In the genomic region with DNA sequence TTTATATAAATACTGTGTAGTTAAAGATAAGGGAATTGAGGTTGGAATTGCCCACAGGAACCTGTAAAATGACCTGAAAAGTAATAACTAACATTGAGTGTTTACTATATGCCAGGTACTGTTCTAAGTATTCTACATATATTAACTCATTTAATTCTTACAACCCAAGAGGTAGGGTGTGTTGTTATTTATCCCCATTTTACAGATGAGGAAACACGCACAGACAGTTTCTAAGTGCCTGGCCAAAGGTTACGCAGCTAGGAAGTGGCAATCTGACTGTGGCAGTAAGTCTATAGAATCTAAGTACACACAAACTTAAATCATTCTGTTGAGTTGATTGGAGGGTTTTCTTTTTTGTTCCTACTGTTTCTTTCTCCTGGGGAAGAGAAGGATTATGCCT, we compare ENCODE assay signal across 1 cellular context.
A peak's percentile ranks its signal among the peaks of the same experiment; 100 is the strongest.
TF ChIP-seq lines count a peak whose summit lies in the region.

No MANE protein-coding gene starts in this region.

TF ChIP-seq in HepG2, 621 proteins besides CTCF, POLR2A, EP300 and RAD21:
- peak; percentile 49; the same call in 1 of the 2 replicates for TF ChIP-seq RCOR2 (CRISPR knock-in tag; IDR thresholded peaks at IDR 0.05)
- TF ChIP-seq ZMYM3 (CRISPR knock-in tag; IDR thresholded peaks at IDR 0.05): peak; percentile 66; the same call in 1 of the 2 replicates
- TF ChIP-seq ZNF629 (CRISPR knock-in tag; conservative IDR thresholded peaks at IDR 0.05): peak; percentile 95
- TF ChIP-seq RNF219 (CRISPR knock-in tag; IDR thresholded peaks at IDR 0.05): no peak
- TF ChIP-seq KLF6 (CRISPR knock-in tag; IDR thresholded peaks at IDR 0.05): no peak
- TF ChIP-seq FOXO1 (CRISPR knock-in tag; IDR thresholded peaks at IDR 0.05): no peak
- peak; percentile 48 for TF ChIP-seq HNF4A (CRISPR knock-in tag; IDR thresholded peaks at IDR 0.05)
- 0 out of 2 replicates have a peak, but pooled peaks have one; percentile 61 for TF ChIP-seq KDM1A (CRISPR knock-in tag; IDR thresholded peaks at IDR 0.05)
- peak; percentile 28; the same call in 1 of the 2 replicates for TF ChIP-seq ZMYM2 (CRISPR knock-in tag; IDR thresholded peaks at IDR 0.05)
- TF ChIP-seq, protein P1, sequence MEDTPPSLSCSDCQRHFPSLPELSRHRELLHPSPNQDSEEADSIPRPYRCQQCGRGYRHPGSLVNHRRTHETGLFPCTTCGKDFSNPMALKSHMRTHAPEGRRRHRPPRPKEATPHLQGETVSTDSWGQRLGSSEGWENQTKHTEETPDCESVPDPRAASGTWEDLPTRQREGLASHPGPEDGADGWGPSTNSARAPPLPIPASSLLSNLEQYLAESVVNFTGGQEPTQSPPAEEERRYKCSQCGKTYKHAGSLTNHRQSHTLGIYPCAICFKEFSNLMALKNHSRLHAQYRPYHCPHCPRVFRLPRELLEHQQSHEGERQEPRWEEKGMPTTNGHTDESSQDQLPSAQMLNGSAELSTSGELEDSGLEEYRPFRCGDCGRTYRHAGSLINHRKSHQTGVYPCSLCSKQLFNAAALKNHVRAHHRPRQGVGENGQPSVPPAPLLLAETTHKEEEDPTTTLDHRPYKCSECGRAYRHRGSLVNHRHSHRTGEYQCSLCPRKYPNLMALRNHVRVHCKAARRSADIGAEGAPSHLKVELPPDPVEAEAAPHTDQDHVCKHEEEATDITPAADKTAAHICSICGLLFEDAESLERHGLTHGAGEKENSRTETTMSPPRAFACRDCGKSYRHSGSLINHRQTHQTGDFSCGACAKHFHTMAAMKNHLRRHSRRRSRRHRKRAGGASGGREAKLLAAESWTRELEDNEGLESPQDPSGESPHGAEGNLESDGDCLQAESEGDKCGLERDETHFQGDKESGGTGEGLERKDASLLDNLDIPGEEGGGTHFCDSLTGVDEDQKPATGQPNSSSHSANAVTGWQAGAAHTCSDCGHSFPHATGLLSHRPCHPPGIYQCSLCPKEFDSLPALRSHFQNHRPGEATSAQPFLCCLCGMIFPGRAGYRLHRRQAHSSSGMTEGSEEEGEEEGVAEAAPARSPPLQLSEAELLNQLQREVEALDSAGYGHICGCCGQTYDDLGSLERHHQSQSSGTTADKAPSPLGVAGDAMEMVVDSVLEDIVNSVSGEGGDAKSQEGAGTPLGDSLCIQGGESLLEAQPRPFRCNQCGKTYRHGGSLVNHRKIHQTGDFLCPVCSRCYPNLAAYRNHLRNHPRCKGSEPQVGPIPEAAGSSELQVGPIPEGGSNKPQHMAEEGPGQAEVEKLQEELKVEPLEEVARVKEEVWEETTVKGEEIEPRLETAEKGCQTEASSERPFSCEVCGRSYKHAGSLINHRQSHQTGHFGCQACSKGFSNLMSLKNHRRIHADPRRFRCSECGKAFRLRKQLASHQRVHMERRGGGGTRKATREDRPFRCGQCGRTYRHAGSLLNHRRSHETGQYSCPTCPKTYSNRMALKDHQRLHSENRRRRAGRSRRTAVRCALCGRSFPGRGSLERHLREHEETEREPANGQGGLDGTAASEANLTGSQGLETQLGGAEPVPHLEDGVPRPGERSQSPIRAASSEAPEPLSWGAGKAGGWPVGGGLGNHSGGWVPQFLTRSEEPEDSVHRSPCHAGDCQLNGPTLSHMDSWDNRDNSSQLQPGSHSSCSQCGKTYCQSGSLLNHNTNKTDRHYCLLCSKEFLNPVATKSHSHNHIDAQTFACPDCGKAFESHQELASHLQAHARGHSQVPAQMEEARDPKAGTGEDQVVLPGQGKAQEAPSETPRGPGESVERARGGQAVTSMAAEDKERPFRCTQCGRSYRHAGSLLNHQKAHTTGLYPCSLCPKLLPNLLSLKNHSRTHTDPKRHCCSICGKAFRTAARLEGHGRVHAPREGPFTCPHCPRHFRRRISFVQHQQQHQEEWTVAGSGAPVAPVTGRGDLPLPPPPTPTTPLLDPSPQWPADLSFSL (CRISPR knock-in tag; IDR thresholded peaks at IDR 0.05): no peak
- TF ChIP-seq SIN3A (IDR thresholded peaks at IDR 0.05; ENCODE audit: borderline replicate concordance, low read depth, low read length): 0 out of 2 replicates have a peak, but pooled peaks have one; percentile 16
- TF ChIP-seq HNF4G (IDR thresholded peaks at IDR 0.05; ENCODE audit: borderline replicate concordance, low read depth, low read length): 0 out of 2 replicates have a peak, but pooled peaks have one; percentile 25
- TF ChIP-seq HNF4G (CRISPR knock-in tag; IDR thresholded peaks at IDR 0.05; ENCODE audit: borderline replicate concordance, low read depth): no peak
- 0 out of 2 replicates have a peak, but pooled peaks have one; percentile 36 for TF ChIP-seq ADNP (CRISPR knock-in tag; IDR thresholded peaks at IDR 0.05)
- TF ChIP-seq ZNF678 (CRISPR knock-in tag; IDR thresholded peaks at IDR 0.05): no peak
- TF ChIP-seq ZNF451 (CRISPR knock-in tag; IDR thresholded peaks at IDR 0.05): no peak
- no peak for TF ChIP-seq EHMT2 (IDR thresholded peaks at IDR 0.05; ENCODE audit: borderline replicate concordance, low read depth, low read length)
- peak; percentile 4; the same call in 1 of the 2 replicates for TF ChIP-seq ELF3 (CRISPR knock-in tag; IDR thresholded peaks at IDR 0.05)
- no peak for TF ChIP-seq ZNF224 (CRISPR knock-in tag; IDR thresholded peaks at IDR 0.05)
